In the genomic region with DNA sequence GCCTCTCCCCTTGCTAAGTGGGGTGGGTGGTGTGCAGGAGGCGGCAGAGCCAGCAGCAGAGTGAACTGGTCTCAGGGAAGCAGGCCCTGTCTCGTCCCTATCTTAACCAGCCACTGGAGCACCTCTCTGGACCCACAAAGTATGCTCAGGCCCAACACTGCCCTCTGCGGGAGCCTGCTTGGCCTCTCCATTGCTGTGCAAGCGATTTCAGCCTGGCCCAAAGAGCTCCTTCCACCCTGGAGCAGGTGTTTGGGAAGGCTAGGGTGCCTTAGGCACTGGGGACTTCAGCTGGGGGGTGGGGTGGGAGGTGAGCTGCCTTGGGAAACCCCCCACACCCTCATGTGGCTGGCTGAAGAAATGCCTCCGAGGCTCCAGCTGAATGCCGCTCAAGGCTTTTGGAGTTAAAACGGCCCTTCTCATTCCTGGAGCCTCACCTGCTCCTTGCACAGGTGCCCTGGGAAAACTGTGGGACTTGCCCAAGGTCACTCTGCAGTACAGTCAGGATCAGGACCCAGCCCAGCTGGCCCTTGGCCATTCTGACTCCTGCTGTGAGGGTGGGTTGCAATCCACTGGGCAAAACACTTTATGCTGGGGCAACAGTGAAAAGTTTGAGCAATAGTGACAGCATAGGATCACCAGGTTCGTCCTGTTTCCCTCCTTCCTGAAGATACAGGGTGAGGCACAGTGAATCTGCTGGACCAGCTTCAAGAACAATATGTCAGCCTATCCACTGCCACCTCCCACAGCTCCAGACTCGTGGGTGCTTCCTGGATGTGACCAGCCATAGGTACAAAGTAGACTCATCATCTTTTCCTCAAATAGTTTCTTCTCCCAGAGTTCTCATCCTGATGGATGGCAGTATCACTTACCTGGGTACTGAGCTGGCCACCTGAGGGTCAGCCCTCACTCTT, we compare ENCODE assay signal across 8 cellular contexts. TPM values are rescaled to one million over a fixed set of nuclear protein-coding genes. Genes with fewer than 3 reads are reported as not detected.
DNase-seq lines count a peak whose midpoint lies in the region; ATAC-seq, FAIRE-seq and TF ChIP-seq lines count a peak whose summit lies in the region.

No MANE protein-coding gene starts in this region.

- H3K4me3 ChIP-seq in OCI-LY1 (ENCODE audit: low read depth, low read length, poor library complexity, severe bottlenecking) (no peak overlapping the region), osteoblast (ENCODE audit: insufficient read depth, low read length) (no peak overlapping the region)

- peak; percentile 71 for TF ChIP-seq CTCF in OCI-LY1 (IDR thresholded peaks at IDR 0.05; ENCODE audit: low read length)
- TF ChIP-seq CTCF in osteoblast (IDR thresholded peaks at IDR 0.05; ENCODE audit: extremely low read depth, low read depth, low read length) = peak; percentile 68

- no peak for ATAC-seq in GM19328 (IDR thresholded peaks at IDR 0.05; ENCODE audit: unreplicated experiment)
- no peak for ATAC-seq in HG02938 (IDR thresholded peaks at IDR 0.05; ENCODE audit: unreplicated experiment)

- H3K79me2 ChIP-seq in OCI-LY1 (ENCODE audit: insufficient read depth, low read length) (no peaks in the 10 kb centered on the region), osteoblast (ENCODE audit: insufficient read depth, low read length) (no peaks in the 10 kb centered on the region)

- FAIRE-seq in GM18507 (lab: Jason Lieb, UNC) = peak; percentile 49

- no peak for TF ChIP-seq POLR2A in erythroblast (IDR thresholded peaks at IDR 0.05; ENCODE audit: low read length)

- no peaks in the 10 kb centered on the region for H3F3A ChIP-seq in OCI-LY1 (ENCODE audit: insufficient read depth, low read length)

- H3K36me3 ChIP-seq in OCI-LY1 (ENCODE audit: insufficient read depth, low read length) = no peaks in the 10 kb centered on the region
- H3K36me3 ChIP-seq in osteoblast (ENCODE audit: insufficient read depth, low read length) = no peaks in the 10 kb centered on the region

- H4K20me1 ChIP-seq in OCI-LY1 (ENCODE audit: insufficient read depth, low read length) (no peaks in the 10 kb centered on the region), osteoblast (ENCODE audit: insufficient read depth, low read length) (no peaks in the 10 kb centered on the region)

- no peaks in the 10 kb centered on the region for H3K4me1 ChIP-seq in OCI-LY1 (ENCODE audit: insufficient read depth, low read length, severe bottlenecking)
- peaks cover 11% of the 10 kb centered on the region for H3K4me1 ChIP-seq in osteoblast (ENCODE audit: insufficient read depth, low read length)

- H3K27me3 ChIP-seq in OCI-LY1 (ENCODE audit: insufficient read depth, low read length) (no peaks in the 10 kb centered on the region), osteoblast (ENCODE audit: insufficient read depth, low read length) (peaks cover 4% of the 10 kb centered on the region)

- H2AFZ ChIP-seq in OCI-LY1 (ENCODE audit: low read length) = no peak overlapping the region
- peak overlapping the region; percentile 10 for H2AFZ ChIP-seq in osteoblast (ENCODE audit: low read length)

- peak; percentile 61 for DNase-seq in AG08395 (ENCODE audit: low spot score)
- no peak for DNase-seq in GM18507 (ENCODE audit: extremely low spot score, insufficient read length, low read depth)
- DNase-seq in erythroblast (lab: John Stamatoyannopoulos, UW) = peak; percentile 76 to 80
- DNase-seq in osteoblast (ENCODE audit: insufficient read length, low spot score, missing footprints) = peak; percentile 94
- no peak for DNase-seq in epidermal melanocyte (ENCODE audit: insufficient read length, low spot score)

- no peak overlapping the region for H3K27ac ChIP-seq in OCI-LY1 (ENCODE audit: low read depth, low read length, poor library complexity, severe bottlenecking)
- no peak overlapping the region for H3K27ac ChIP-seq in osteoblast (ENCODE audit: low read depth, low read length)

- no peak overlapping the region for H3K9ac ChIP-seq in OCI-LY1 (ENCODE audit: low read length)

- H3K9me2 ChIP-seq in OCI-LY1 (ENCODE audit: low read depth, low read length) = no peaks in the 10 kb centered on the region

- H3K9me3 ChIP-seq in OCI-LY1 (ENCODE audit: low read length) = no peaks in the 10 kb centered on the region
- no peaks in the 10 kb centered on the region for H3K9me3 ChIP-seq in osteoblast (ENCODE audit: low read depth, low read length)

- H3K4me2 ChIP-seq in OCI-LY1 (ENCODE audit: low read length) (no peak overlapping the region), osteoblast (ENCODE audit: insufficient read depth, low read length) (no peak overlapping the region)

RNA-seq across cellular contexts. Expression of a gene that starts 5.9 kb away (rescaled TPM):
- total RNA-seq in osteoblast = 17.7 and 19.5 TPM in 2 replicates

RNA-seq across cellular contexts. Expression of a gene that starts 8.6 kb away (rescaled TPM):
- total RNA-seq in osteoblast = not detected in 2 replicates

RNA-seq across cellular contexts. Expression of a gene that starts 42.4 kb away (rescaled TPM):
- 7.1 and 8.3 TPM in 2 replicates for total RNA-seq in osteoblast

Comparison
In these comparisons a context has a peak if more than half of its experiments do, and no peak if none do; other contexts are left out.
1. DNase-seq: peak in AG08395 (single experiment), erythroblast (2 of 2) and osteoblast (single experiment); none in GM18507 (single experiment) and epidermal melanocyte (single experiment).